Comparison of ENCODE assay signal across 2 cellular contexts in the genomic region with DNA sequence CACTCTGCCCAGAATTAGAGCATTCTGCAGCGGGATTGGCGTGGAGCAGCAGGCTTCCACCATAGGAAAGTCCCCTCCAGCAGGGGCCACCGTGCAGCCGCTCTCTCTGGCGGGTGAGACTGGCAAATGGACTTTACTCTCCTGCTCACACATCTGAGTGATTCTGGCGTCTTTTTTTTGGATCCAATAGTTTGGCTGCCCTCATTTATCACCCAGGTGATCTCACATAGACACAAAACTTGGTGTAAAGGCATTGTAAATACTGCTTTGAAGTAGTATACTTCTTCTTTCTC.
A peak's percentile ranks its signal among the peaks of the same experiment; 100 is the strongest.
TF ChIP-seq lines count a peak whose summit lies in the region.

No MANE protein-coding gene starts in this region.

TF ChIP-seq in GM23338, 12 proteins besides CTCF, POLR2A, EP300 and RAD21:
- TF ChIP-seq, protein P1, sequence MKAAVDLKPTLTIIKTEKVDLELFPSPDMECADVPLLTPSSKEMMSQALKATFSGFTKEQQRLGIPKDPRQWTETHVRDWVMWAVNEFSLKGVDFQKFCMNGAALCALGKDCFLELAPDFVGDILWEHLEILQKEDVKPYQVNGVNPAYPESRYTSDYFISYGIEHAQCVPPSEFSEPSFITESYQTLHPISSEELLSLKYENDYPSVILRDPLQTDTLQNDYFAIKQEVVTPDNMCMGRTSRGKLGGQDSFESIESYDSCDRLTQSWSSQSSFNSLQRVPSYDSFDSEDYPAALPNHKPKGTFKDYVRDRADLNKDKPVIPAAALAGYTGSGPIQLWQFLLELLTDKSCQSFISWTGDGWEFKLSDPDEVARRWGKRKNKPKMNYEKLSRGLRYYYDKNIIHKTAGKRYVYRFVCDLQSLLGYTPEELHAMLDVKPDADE (IDR thresholded peaks at IDR 0.05), result no peak
- TF ChIP-seq ZNF114 (CRISPR knock-in tag; IDR thresholded peaks at IDR 0.05) (no peak), EZH2 (IDR thresholded peaks at IDR 0.05; ENCODE audit: low read depth, unreplicated experiment) (no peak), CREB1 (CRISPR knock-in tag; IDR thresholded peaks at IDR 0.05; ENCODE audit: low read depth) (no peak), STAT1 (IDR thresholded peaks at IDR 0.05; ENCODE audit: unreplicated experiment) (no peak), NANOG (IDR thresholded peaks at IDR 0.05; ENCODE audit: borderline replicate concordance) (no peak), POLR2AphosphoS5 (IDR thresholded peaks at IDR 0.05; ENCODE audit: low read depth) (no peak), ZNF331 (CRISPR knock-in tag; IDR thresholded peaks at IDR 0.05; ENCODE audit: low read depth) (no peak)
- TF ChIP-seq, protein P2, sequence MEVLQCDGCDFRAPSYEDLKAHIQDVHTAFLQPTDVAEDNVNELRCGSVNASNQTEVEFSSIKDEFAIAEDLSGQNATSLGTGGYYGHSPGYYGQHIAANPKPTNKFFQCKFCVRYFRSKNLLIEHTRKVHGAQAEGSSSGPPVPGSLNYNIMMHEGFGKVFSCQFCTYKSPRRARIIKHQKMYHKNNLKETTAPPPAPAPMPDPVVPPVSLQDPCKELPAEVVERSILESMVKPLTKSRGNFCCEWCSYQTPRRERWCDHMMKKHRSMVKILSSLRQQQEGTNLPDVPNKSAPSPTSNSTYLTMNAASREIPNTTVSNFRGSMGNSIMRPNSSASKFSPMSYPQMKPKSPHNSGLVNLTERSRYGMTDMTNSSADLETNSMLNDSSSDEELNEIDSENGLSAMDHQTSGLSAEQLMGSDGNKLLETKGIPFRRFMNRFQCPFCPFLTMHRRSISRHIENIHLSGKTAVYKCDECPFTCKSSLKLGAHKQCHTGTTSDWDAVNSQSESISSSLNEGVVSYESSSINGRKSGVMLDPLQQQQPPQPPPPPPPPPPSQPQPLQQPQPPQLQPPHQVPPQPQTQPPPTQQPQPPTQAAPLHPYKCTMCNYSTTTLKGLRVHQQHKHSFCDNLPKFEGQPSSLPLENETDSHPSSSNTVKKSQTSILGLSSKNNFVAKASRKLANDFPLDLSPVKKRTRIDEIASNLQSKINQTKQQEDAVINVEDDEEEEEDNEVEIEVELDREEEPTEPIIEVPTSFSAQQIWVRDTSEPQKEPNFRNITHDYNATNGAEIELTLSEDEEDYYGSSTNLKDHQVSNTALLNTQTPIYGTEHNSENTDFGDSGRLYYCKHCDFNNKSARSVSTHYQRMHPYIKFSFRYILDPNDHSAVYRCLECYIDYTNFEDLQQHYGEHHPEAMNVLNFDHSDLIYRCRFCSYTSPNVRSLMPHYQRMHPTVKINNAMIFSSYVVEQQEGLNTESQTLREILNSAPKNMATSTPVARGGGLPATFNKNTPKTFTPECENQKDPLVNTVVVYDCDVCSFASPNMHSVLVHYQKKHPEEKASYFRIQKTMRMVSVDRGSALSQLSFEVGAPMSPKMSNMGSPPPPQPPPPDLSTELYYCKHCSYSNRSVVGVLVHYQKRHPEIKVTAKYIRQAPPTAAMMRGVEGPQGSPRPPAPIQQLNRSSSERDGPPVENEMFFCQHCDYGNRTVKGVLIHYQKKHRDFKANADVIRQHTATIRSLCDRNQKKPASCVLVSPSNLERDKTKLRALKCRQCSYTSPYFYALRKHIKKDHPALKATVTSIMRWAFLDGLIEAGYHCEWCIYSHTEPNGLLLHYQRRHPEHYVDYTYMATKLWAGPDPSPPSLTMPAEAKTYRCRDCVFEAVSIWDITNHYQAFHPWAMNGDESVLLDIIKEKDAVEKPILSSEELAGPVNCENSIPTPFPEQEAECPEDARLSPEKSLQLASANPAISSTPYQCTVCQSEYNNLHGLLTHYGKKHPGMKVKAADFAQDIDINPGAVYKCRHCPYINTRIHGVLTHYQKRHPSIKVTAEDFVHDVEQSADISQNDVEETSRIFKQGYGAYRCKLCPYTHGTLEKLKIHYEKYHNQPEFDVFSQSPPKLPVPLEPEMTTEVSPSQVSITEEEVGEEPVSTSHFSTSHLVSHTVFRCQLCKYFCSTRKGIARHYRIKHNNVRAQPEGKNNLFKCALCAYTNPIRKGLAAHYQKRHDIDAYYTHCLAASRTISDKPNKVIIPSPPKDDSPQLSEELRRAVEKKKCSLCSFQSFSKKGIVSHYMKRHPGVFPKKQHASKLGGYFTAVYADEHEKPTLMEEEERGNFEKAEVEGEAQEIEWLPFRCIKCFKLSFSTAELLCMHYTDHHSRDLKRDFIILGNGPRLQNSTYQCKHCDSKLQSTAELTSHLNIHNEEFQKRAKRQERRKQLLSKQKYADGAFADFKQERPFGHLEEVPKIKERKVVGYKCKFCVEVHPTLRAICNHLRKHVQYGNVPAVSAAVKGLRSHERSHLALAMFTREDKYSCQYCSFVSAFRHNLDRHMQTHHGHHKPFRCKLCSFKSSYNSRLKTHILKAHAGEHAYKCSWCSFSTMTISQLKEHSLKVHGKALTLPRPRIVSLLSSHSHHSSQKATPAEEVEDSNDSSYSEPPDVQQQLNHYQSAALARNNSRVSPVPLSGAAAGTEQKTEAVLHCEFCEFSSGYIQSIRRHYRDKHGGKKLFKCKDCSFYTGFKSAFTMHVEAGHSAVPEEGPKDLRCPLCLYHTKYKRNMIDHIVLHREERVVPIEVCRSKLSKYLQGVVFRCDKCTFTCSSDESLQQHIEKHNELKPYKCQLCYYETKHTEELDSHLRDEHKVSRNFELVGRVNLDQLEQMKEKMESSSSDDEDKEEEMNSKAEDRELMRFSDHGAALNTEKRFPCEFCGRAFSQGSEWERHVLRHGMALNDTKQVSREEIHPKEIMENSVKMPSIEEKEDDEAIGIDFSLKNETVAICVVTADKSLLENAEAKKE (CRISPR knock-in tag; IDR thresholded peaks at IDR 0.05), result no peak
- TF ChIP-seq, protein P3, sequence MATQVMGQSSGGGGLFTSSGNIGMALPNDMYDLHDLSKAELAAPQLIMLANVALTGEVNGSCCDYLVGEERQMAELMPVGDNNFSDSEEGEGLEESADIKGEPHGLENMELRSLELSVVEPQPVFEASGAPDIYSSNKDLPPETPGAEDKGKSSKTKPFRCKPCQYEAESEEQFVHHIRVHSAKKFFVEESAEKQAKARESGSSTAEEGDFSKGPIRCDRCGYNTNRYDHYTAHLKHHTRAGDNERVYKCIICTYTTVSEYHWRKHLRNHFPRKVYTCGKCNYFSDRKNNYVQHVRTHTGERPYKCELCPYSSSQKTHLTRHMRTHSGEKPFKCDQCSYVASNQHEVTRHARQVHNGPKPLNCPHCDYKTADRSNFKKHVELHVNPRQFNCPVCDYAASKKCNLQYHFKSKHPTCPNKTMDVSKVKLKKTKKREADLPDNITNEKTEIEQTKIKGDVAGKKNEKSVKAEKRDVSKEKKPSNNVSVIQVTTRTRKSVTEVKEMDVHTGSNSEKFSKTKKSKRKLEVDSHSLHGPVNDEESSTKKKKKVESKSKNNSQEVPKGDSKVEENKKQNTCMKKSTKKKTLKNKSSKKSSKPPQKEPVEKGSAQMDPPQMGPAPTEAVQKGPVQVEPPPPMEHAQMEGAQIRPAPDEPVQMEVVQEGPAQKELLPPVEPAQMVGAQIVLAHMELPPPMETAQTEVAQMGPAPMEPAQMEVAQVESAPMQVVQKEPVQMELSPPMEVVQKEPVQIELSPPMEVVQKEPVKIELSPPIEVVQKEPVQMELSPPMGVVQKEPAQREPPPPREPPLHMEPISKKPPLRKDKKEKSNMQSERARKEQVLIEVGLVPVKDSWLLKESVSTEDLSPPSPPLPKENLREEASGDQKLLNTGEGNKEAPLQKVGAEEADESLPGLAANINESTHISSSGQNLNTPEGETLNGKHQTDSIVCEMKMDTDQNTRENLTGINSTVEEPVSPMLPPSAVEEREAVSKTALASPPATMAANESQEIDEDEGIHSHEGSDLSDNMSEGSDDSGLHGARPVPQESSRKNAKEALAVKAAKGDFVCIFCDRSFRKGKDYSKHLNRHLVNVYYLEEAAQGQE (IDR thresholded peaks at IDR 0.05; ENCODE audit: unreplicated experiment), result no peak
TF ChIP-seq in GM23338: peak in this region for 0.

TF ChIP-seq in liver, 16 proteins besides CTCF, POLR2A, EP300 and RAD21:
- TF ChIP-seq GABPA (IDR thresholded peaks at IDR 0.05 in 1 of 2, conservative IDR thresholded peaks at IDR 0.05 in 1 of 2) (no peak), HNF4A (conservative IDR thresholded peaks at IDR 0.05) (peak; percentile 53 to 58)
